ENCODE assay signal across 8 cellular contexts in genomic region chr1:185734929-185735666, GRCh38. TPM values are rescaled to one million over a fixed set of nuclear protein-coding genes. Genes with fewer than 3 reads are reported as not detected.
DNase-seq lines count a peak whose midpoint lies in the region; ATAC-seq and TF ChIP-seq lines count a peak whose summit lies in the region.

No MANE protein-coding gene starts in this region.

- H3K9me3 Mint-ChIP-seq in CD14-positive monocyte (peaks cover 6 to 28% (median 14%) of the 10 kb centered on the region in 7 donors), nephron (peaks cover 2% of the 10 kb centered on the region)
- H3K9me3 Mint-ChIP-seq in effector memory CD8-positive, alpha-beta T cell = peaks cover 3 to 10% of the 10 kb centered on the region in 2 donors

- intact Hi-C loops in CD14-positive monocyte (cut with micrococcal nuclease) = no loop called here

- H3K4me3 ChIP-seq in HUES6 (ENCODE audit: low read depth, low read length) = peak overlapping the region; percentile 76

- H3K27ac Mint-ChIP-seq in CD14-positive monocyte (no peak overlapping the region), nephron (peak overlapping the region; percentile 67 to 79 (median 76))
- H3K27ac Mint-ChIP-seq in effector memory CD8-positive, alpha-beta T cell = no peak overlapping the region

- ATAC-seq in effector memory CD8-positive, alpha-beta T cell (replicated peaks) = no peak
- no peak for ATAC-seq in GM19463 (IDR thresholded peaks at IDR 0.05; ENCODE audit: unreplicated experiment)

- no peaks in the 10 kb centered on the region for H3K36me3 Mint-ChIP-seq in CD14-positive monocyte
- no peaks in the 10 kb centered on the region for H3K36me3 Mint-ChIP-seq in effector memory CD8-positive, alpha-beta T cell (ENCODE audit: insufficient read depth)
- peaks cover 20% of the 10 kb centered on the region for H3K36me3 Mint-ChIP-seq in nephron (ENCODE audit: low read depth)

- H3K4me1 ChIP-seq in HUES6 (ENCODE audit: control insufficient read depth, insufficient read depth, low read length) = peaks cover 11% of the 10 kb centered on the region

- peak overlapping the region; percentile 66 for H3K9ac ChIP-seq in HUES6 (ENCODE audit: low read length)

- peak overlapping the region; percentile 54 to 92 for H3K4me3 Mint-ChIP-seq in CD14-positive monocyte
- peak overlapping the region; percentile 41 to 60 for H3K4me3 Mint-ChIP-seq in effector memory CD8-positive, alpha-beta T cell
- H3K4me3 Mint-ChIP-seq in nephron = peak overlapping the region; percentile 77 to 85 (median 82)

- H3K9me3 ChIP-seq in HUES6 (ENCODE audit: control insufficient read depth, insufficient read depth, low read depth, low read length) = 0 out of 2 replicates have a peak, but pooled peaks cover 2% of the 10 kb centered on the region

- H3K27ac ChIP-seq in HUES6 (ENCODE audit: low read depth, low read length) = no peak overlapping the region

- H3K4me1 Mint-ChIP-seq in CD14-positive monocyte (peaks cover 20% of the 10 kb centered on the region), nephron (peaks cover 25% of the 10 kb centered on the region)
- peaks cover 9 to 20% of the 10 kb centered on the region in 2 donors for H3K4me1 Mint-ChIP-seq in effector memory CD8-positive, alpha-beta T cell (ENCODE audit: low read depth in 2 of 2)

- H3K27me3 Mint-ChIP-seq in CD14-positive monocyte (ENCODE audit: low read depth in 3 of 3) (peaks cover 38 to 52% (median 45%) of the 10 kb centered on the region in 3 donors), nephron (ENCODE audit: low read depth) (no peaks in the 10 kb centered on the region)
- H3K27me3 Mint-ChIP-seq in effector memory CD8-positive, alpha-beta T cell = peaks cover 66 to 69% of the 10 kb centered on the region in 2 donors

- DNase-seq in CD14-positive monocyte (ENCODE audit: low spot score) (no peak), NCI-H2107 (lab: John Stamatoyannopoulos, UW) (no peak), NCI-H226 (no peak)
- no peak for DNase-seq in effector memory CD8-positive, alpha-beta T cell
- DNase-seq in activated CD4-positive, alpha-beta T cell treated with anti-CD3 and anti-CD28 coated beads for 4 hours = no peak

- H3K27me3 ChIP-seq in HUES6 (ENCODE audit: control insufficient read depth, insufficient read depth, low read length) = peaks cover 5% of the 10 kb centered on the region; the same call in 1 of the 2 replicates

- TF ChIP-seq CTCF in CD14-positive monocyte (IDR thresholded peaks at IDR 0.05) (no peak), nephron (IDR thresholded peaks at IDR 0.05; ENCODE audit: unreplicated experiment in 3 of 3) (no peak)

- H3K36me3 ChIP-seq in HUES6 (ENCODE audit: control insufficient read depth, insufficient read depth, low read length) = no peaks in the 10 kb centered on the region

RNA-seq across cellular contexts. Expression of gene HMCN1, which starts 0.9 kb away (rescaled TPM):
- polyA plus RNA-seq in CD14-positive monocyte = not detected

Comparison
In these comparisons a context has a peak if more than half of its experiments do, and no peak if none do; other contexts are left out.
1. H3K27ac Mint-ChIP-seq: peak in nephron (3 of 3); none in CD14-positive monocyte (0 of 7) and effector memory CD8-positive, alpha-beta T cell (0 of 2).
2. Peak in every context shown above with its lines, with median percentiles within 50 percentile points of each other: H3K4me3 Mint-ChIP-seq.